8 cellular contexts compared by ENCODE assay signal in the genomic region with DNA sequence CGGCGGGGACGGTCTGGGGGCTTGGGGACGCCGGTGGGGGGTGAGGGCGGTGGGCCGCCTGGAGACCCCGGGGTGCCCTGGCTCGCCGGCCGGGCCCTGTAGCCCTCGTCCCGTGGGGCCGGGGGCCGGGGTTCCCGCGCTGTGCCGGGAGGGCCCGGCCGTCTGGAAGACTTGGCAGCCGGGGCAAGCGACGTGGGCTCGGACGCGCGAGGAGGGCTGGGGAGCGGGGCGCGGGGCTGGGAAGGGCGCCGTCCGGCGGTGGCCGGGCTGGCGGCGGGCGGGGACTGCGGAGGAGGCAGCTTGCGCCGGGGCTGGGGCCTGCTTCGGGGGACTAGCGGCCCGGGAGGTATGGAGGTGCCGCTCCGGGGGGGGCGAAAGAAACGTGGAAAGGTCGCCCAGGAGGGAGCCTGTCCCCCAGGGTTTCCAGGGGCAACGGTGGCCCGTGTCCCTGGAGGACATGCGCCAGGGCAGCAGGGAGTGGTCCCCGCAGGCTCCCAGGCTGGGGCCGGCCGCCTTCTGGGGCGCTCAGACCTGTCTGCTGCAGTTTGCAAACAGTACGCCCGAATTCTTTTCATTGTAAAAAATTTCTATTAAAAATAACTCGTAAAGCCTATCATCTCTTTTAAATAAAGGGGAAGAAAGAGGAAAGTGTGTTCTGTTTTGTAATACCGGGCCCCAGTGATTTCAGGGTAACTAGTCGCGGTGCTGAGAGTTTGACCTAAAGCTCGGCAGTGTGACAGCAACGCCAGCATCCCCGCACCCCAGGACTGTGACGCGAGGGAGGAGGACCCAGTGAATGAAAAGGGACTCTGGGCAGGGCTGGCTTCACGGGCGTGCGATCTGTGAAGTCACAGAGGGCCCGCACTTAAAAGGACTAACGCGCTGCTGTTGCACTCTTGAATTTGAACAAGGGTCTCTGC. TPM values are rescaled to one million over a fixed set of nuclear protein-coding genes. Genes with fewer than 3 reads are reported as not detected.
DNase-seq lines count a peak whose midpoint lies in the region; ATAC-seq and TF ChIP-seq lines count a peak whose summit lies in the region.

No MANE protein-coding gene starts in this region.

- H3K9me3 ChIP-seq in esophagus muscularis mucosa (no peaks in the 10 kb centered on the region), muscle layer of duodenum (ENCODE audit: control insufficient read depth in 1 of 2, low read length in 2 of 2) (no peaks in the 10 kb centered on the region)

- peaks cover 40% of the 10 kb centered on the region for H3K4me1 Mint-ChIP-seq in activated T-cell treated with anti-CD3 and anti-CD28 coated beads, Interleukin-2, amount 50 U/mL, for 24 hours (ENCODE audit: low read depth)

- no peak for TF ChIP-seq POLR2A in esophagus muscularis mucosa (IDR thresholded peaks at IDR 0.05; ENCODE audit: low read depth)

- H3K9me3 Mint-ChIP-seq in activated T-cell treated with anti-CD3 and anti-CD28 coated beads, Interleukin-2, amount 50 U/mL, for 24 hours: no peaks in the 10 kb centered on the region

- no peaks in the 10 kb centered on the region for H3K36me3 ChIP-seq in esophagus muscularis mucosa
- no peaks in the 10 kb centered on the region for H3K36me3 ChIP-seq in muscle layer of duodenum (ENCODE audit: control insufficient read depth in 1 of 2, insufficient read depth in 2 of 2, low read length in 2 of 2)

- H3K27me3 Mint-ChIP-seq in activated T-cell treated with anti-CD3 and anti-CD28 coated beads, Interleukin-2, amount 50 U/mL, for 24 hours: no peaks in the 10 kb centered on the region

- H3K27ac Mint-ChIP-seq in activated T-cell treated with anti-CD3 and anti-CD28 coated beads, Interleukin-2, amount 50 U/mL, for 24 hours: peak overlapping the region; percentile 92

- peak; percentile 49 for ATAC-seq in HG02885 (IDR thresholded peaks at IDR 0.05; ENCODE audit: poor library complexity, unreplicated experiment)

- DNase-seq in NCI-H146 (lab: John Stamatoyannopoulos, UW): peak; percentile 73
- no peak for DNase-seq in NCI-H146 treated with DMSO at 0.1 percent for 48 hours (lab: John Stamatoyannopoulos, UW; ENCODE audit: unreplicated experiment)
- peak; percentile 87 for DNase-seq in NCI-H748 (lab: John Stamatoyannopoulos, UW; ENCODE audit: unreplicated experiment)
- DNase-seq in activated T-cell treated with anti-CD3 and anti-CD28 coated beads, Interleukin-2, amount 50 U/mL, for 24 hours: peak; percentile 71
- DNase-seq in esophagus muscularis mucosa (ENCODE audit: extremely low spot score): no peak
- DNase-seq in stimulated activated naive CD4-positive, alpha-beta T cell treated with Interleukin-2 at 50 U/mL for 16 hours (lab: John Stamatoyannopoulos, UW): peak; percentile 47

- H3K36me3 Mint-ChIP-seq in activated T-cell treated with anti-CD3 and anti-CD28 coated beads, Interleukin-2, amount 50 U/mL, for 24 hours (ENCODE audit: low read depth): peaks cover 17% of the 10 kb centered on the region

- H3K4me3 Mint-ChIP-seq in activated T-cell treated with anti-CD3 and anti-CD28 coated beads, Interleukin-2, amount 50 U/mL, for 24 hours: peak overlapping the region; percentile 86

- intact Hi-C loops in esophagus muscularis mucosa (cut with DNase I): loop anchor here (5.0 kb wide), 2 partner anchors 130 to 145 kb away; no protein-coding TSS in a partner anchor

- H3K4me3 ChIP-seq in esophagus muscularis mucosa: peak overlapping the region; percentile 77 to 96 (median 91)
- peak overlapping the region; percentile 48 to 70 for H3K4me3 ChIP-seq in muscle layer of duodenum (ENCODE audit: low read depth in 1 of 2, low read length in 2 of 2)

- TF ChIP-seq CTCF in esophagus muscularis mucosa (IDR thresholded peaks at IDR 0.05): peak in 2 of 3 experiments; percentile 4 to 27

- no peaks in the 10 kb centered on the region for H3K27me3 ChIP-seq in esophagus muscularis mucosa
- H3K27me3 ChIP-seq in muscle layer of duodenum (ENCODE audit: low read depth, low read length): no peaks in the 10 kb centered on the region

- WGBS in esophagus muscularis mucosa: 8% methylated on average over 27 of the region's 73 CpGs

- peaks cover 12 to 39% (median 30%) of the 10 kb centered on the region in 4 donors for H3K4me1 ChIP-seq in esophagus muscularis mucosa
- peaks cover 0 to 14% of the 10 kb centered on the region in 2 donors for H3K4me1 ChIP-seq in muscle layer of duodenum (ENCODE audit: control insufficient read depth in 1 of 2, insufficient read depth in 2 of 2, low read length in 2 of 2)

- H3K27ac ChIP-seq in esophagus muscularis mucosa (replicated peaks in 1 of 4) (peak overlapping the region; percentile 96 to 98 (median 96)), muscle layer of duodenum (ENCODE audit: low read length) (peak overlapping the region; percentile 71)

- no peak for TF ChIP-seq EP300 in esophagus muscularis mucosa (IDR thresholded peaks at IDR 0.05)

RNA-seq across cellular contexts. Expression of a gene that starts 0.8 kb away (rescaled TPM):
- total RNA-seq in esophagus muscularis mucosa: 10 to 100 TPM; 33.4 to 49.4 (median 38.0) TPM

Comparison
In these comparisons a context has a peak if more than half of its experiments do, and no peak if none do; other contexts are left out.
1. DNase-seq: peak in NCI-H146 (single experiment), NCI-H748 (single experiment), activated T-cell treated with anti-CD3 and anti-CD28 coated beads, Interleukin-2, amount 50 U/mL, for 24 hours (single experiment) and stimulated activated naive CD4-positive, alpha-beta T cell treated with Interleukin-2 at 50 U/mL for 16 hours (single experiment); none in NCI-H146 treated with DMSO at 0.1 percent for 48 hours (single experiment) and esophagus muscularis mucosa (single experiment).